ENCODE assay signal across 8 cellular contexts in genomic region chr6:166341915-166342292, GRCh38. TPM values are rescaled to one million over a fixed set of nuclear protein-coding genes. Genes with fewer than 3 reads are reported as not detected.
DNase-seq lines count a peak whose midpoint lies in the region; ATAC-seq and TF ChIP-seq lines count a peak whose summit lies in the region.

No MANE protein-coding gene starts in this region.

- H3K27ac ChIP-seq in left ventricle myocardium inferior (replicated peaks): peak overlapping the region; percentile 92

- H3K36me3 ChIP-seq in left ventricle myocardium inferior: peaks cover 4% of the 10 kb centered on the region
- peaks cover 20% of the 10 kb centered on the region for H3K36me3 ChIP-seq in skeletal muscle satellite cell (ENCODE audit: insufficient read depth, low read length)

- peaks cover 12% of the 10 kb centered on the region for H3K27me3 Mint-ChIP-seq in activated T-cell treated with anti-CD3 and anti-CD28 coated beads, Interleukin-2, amount 50 U/mL, for 72 hours (ENCODE audit: low read depth)

- H3K9ac ChIP-seq in skeletal muscle satellite cell (ENCODE audit: low read depth, low read length): peak overlapping the region; percentile 97

- H3K4me1 Mint-ChIP-seq in activated T-cell treated with anti-CD3 and anti-CD28 coated beads, Interleukin-2, amount 50 U/mL, for 72 hours (ENCODE audit: low read depth): peaks cover 6% of the 10 kb centered on the region

- peak overlapping the region; percentile 88 for H3K4me3 ChIP-seq in left ventricle myocardium inferior
- H3K4me3 ChIP-seq in skeletal muscle satellite cell (ENCODE audit: low read length): peak overlapping the region; percentile 92

- H3K36me3 Mint-ChIP-seq in activated T-cell treated with anti-CD3 and anti-CD28 coated beads, Interleukin-2, amount 50 U/mL, for 72 hours (ENCODE audit: insufficient read depth in 2 of 2): peaks cover 3 to 7% of the 10 kb centered on the region in 2 donors

- ATAC-seq in activated T-cell treated with anti-CD3 and anti-CD28 coated beads, Interleukin-2, amount 50 U/mL, for 72 hours (replicated peaks in 1 of 2): peak in 1 of 2 donors; percentile 12
- ATAC-seq in GM21786 (IDR thresholded peaks at IDR 0.05; ENCODE audit: unreplicated experiment) (no peak), GM21825 (IDR thresholded peaks at IDR 0.05; ENCODE audit: unreplicated experiment) (no peak)

- peak overlapping the region; percentile 96 for H3K4me2 ChIP-seq in skeletal muscle satellite cell (ENCODE audit: low read length)

- peak overlapping the region; percentile 90 to 91 for H3K4me3 Mint-ChIP-seq in activated T-cell treated with anti-CD3 and anti-CD28 coated beads, Interleukin-2, amount 50 U/mL, for 72 hours

- H3K9me3 ChIP-seq in left ventricle myocardium inferior (replicated peaks) (no peaks in the 10 kb centered on the region), skeletal muscle satellite cell (replicated peaks; ENCODE audit: low read length) (no peaks in the 10 kb centered on the region)

- H3K27me3 ChIP-seq in left ventricle myocardium inferior (ENCODE audit: low read depth) (no peaks in the 10 kb centered on the region), skeletal muscle satellite cell (ENCODE audit: control insufficient read depth, insufficient read depth, low read length) (peaks cover 4% of the 10 kb centered on the region)

- H3K9me3 Mint-ChIP-seq in activated T-cell treated with anti-CD3 and anti-CD28 coated beads, Interleukin-2, amount 50 U/mL, for 72 hours: no peaks in the 10 kb centered on the region

- peak overlapping the region; percentile 90 for H3K27ac Mint-ChIP-seq in activated T-cell treated with anti-CD3 and anti-CD28 coated beads, Interleukin-2, amount 50 U/mL, for 72 hours

- H3K4me1 ChIP-seq in left ventricle myocardium inferior (peaks cover 62% of the 10 kb centered on the region), skeletal muscle satellite cell (ENCODE audit: control insufficient read depth, insufficient read depth, low read length) (peaks cover 12% of the 10 kb centered on the region)

- DNase-seq in activated naive CD4-positive, alpha-beta T cell treated with Interleukin-2 at 50 U/mL for 16 hours: peak; percentile 8
- DNase-seq in activated naive CD4-positive, alpha-beta T cell treated with anti-CD3 and anti-CD28 coated beads, Interleukin-2, amount 50 U/mL, for 16 hours: no peak
- peak in 1 of 2 donors; percentile 21 for DNase-seq in activated T-cell treated with anti-CD3 and anti-CD28 coated beads, Interleukin-2, amount 50 U/mL, for 72 hours
- DNase-seq in left ventricle myocardium inferior (no peak), NCI-H1105 (lab: John Stamatoyannopoulos, UW) (no peak)

- no peak for TF ChIP-seq CTCF in left ventricle myocardium inferior (IDR thresholded peaks at IDR 0.05; ENCODE audit: borderline replicate concordance)

- intact Hi-C loops in left ventricle myocardium inferior (cut with micrococcal nuclease): no loop called here

RNA-seq across cellular contexts. Expression of gene SFT2D1, which starts 0.4 kb away (rescaled TPM):
- total RNA-seq in activated T-cell treated with anti-CD3 and anti-CD28 coated beads, Interleukin-2, amount 50 U/mL, for 72 hours: 10 to 100 TPM; 39.4 to 44.4 TPM
- 19.3 TPM for total RNA-seq in left ventricle myocardium inferior
- 36.2 and 44.1 TPM in 2 replicates for total RNA-seq in skeletal muscle satellite cell (2012; rRNA removed)

RNA-seq across cellular contexts. Expression of gene PRR18, which starts 33.7 kb away (rescaled TPM):
- under 1 TPM in 1 of 2 donors, not detected in 1; 0.07 TPM for total RNA-seq in activated T-cell treated with anti-CD3 and anti-CD28 coated beads, Interleukin-2, amount 50 U/mL, for 72 hours
- total RNA-seq in left ventricle myocardium inferior: not detected
- not detected in 2 replicates for total RNA-seq in skeletal muscle satellite cell (2012; rRNA removed)

RNA-seq across cellular contexts. Expression of gene MPC1, which starts 40.8 kb away (rescaled TPM):
- 10 to 100 TPM; 23.6 to 26.8 TPM for total RNA-seq in activated T-cell treated with anti-CD3 and anti-CD28 coated beads, Interleukin-2, amount 50 U/mL, for 72 hours
- 531 TPM for total RNA-seq in left ventricle myocardium inferior
- 27.1 and 33.2 TPM in 2 replicates for total RNA-seq in skeletal muscle satellite cell (2012; rRNA removed)

Comparison
In these comparisons a context has a peak if more than half of its experiments do, and no peak if none do; other contexts are left out.
1. RNA of gene MPC1, which starts 40.8 kb away (total RNA-seq): 531 TPM in left ventricle myocardium inferior (single experiment); 23.6 to 26.8 TPM in activated T-cell treated with anti-CD3 and anti-CD28 coated beads, Interleukin-2, amount 50 U/mL, for 72 hours; every median in the first group is over 10 times any median in the second.